1 cellular context compared by ENCODE assay signal in genomic region chr19:56026769-56027168, GRCh38.
TF ChIP-seq lines count a peak whose summit lies in the region.

No MANE protein-coding gene starts in this region.

TF ChIP-seq in HepG2, 621 proteins besides CTCF, POLR2A, EP300 and RAD21 (continued from another document):
- no peak for TF ChIP-seq NCOA2 (CRISPR knock-in tag; IDR thresholded peaks at IDR 0.05)
- peak; percentile 47; the same call in 1 of the 2 replicates for TF ChIP-seq USF2 (IDR thresholded peaks at IDR 0.05; ENCODE audit: low read depth, low read length)
- no peak for TF ChIP-seq USF2 (CRISPR knock-in tag; IDR thresholded peaks at IDR 0.05; ENCODE audit: borderline replicate concordance)
- no peak for TF ChIP-seq SMC3 (IDR thresholded peaks at IDR 0.05; ENCODE audit: low read length)
- TF ChIP-seq RAD51 (IDR thresholded peaks at IDR 0.05; ENCODE audit: borderline replicate concordance), result peak; percentile 67; the same call in 1 of the 2 replicates
- TF ChIP-seq TSC22D2 (CRISPR knock-in tag; IDR thresholded peaks at IDR 0.05; ENCODE audit: borderline replicate concordance), result no peak
- no peak for TF ChIP-seq NR2F1 (CRISPR knock-in tag; IDR thresholded peaks at IDR 0.05)
- no peak for TF ChIP-seq JUN (CRISPR knock-in tag; IDR thresholded peaks at IDR 0.05)
- TF ChIP-seq ZNF777 (CRISPR knock-in tag; IDR thresholded peaks at IDR 0.05), result no peak
- TF ChIP-seq, protein P1, sequence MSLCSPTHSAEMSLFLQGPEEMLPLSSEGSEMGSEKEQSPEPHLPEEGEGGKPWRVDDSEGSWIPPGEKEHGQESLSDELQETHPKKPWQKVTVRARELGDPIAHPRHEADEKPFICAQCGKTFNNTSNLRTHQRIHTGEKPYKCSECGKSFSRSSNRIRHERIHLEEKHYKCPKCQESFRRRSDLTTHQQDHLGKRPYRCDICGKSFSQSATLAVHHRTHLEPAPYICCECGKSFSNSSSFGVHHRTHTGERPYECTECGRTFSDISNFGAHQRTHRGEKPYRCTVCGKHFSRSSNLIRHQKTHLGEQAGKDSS (CRISPR knock-in tag; IDR thresholded peaks at IDR 0.05; ENCODE audit: borderline replicate concordance, low read depth), result no peak
